19 cellular contexts compared by ENCODE assay signal in the genomic region with DNA sequence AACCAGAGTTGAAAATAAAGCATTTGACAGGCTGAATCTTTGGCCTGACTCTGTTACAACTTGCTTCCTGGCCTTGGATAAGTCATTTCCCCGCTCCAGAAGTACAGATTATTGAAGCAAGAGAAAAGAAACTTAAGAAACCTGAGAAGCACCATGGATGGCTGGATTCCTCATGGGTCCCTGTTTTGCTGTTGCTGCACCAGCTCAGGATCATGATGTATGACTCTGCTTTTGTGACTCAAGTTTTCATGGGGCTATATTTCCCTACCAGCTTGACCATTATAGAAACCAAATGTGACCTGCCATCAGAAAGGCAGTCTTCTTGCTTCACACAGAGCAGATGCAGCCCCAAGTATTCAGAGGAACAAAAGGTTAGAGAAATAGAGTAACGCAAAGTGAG.
DNase-seq lines count a peak whose midpoint lies in the region; ATAC-seq, FAIRE-seq and TF ChIP-seq lines count a peak whose summit lies in the region.
"Had no signal": no experiment of that assay in that cellular context is flagged by ENCODE, and none has a peak within 500 bp of the region (broad histone marks: within the 10 kb centered on the region; RNA-seq: fewer than 3 reads in every experiment).

No MANE protein-coding gene starts in this region.

- H3K9me3 Mint-ChIP-seq in CD4-positive, alpha-beta T cell, result no peaks in the 10 kb centered on the region
- no peaks in the 10 kb centered on the region for H3K9me3 Mint-ChIP-seq in astrocyte (ENCODE audit: unreplicated experiment)
- peaks cover 3% of the 10 kb centered on the region for H3K9me3 Mint-ChIP-seq in progenitor cell of endocrine pancreas (ENCODE audit: low read depth)
- H3K9me3 Mint-ChIP-seq: CD8-positive, alpha-beta memory T cell had no signal

- no peaks in the 10 kb centered on the region for H3K9me3 ChIP-seq in CD4-positive, alpha-beta T cell (ENCODE audit: control insufficient read depth, low read length)
- H3K9me3 ChIP-seq in astrocyte (ENCODE audit: insufficient read depth, low read depth, low read length), result no peaks in the 10 kb centered on the region
- no peaks in the 10 kb centered on the region for H3K9me3 ChIP-seq in esophagus muscularis mucosa
- H3K9me3 ChIP-seq: A549, BE2C, Caco-2 had no signal

- H3K4me2 ChIP-seq in astrocyte (ENCODE audit: low read length), result no peak overlapping the region
- H3K4me2 ChIP-seq: A549 had no signal

- H3K4me1 ChIP-seq in astrocyte (ENCODE audit: insufficient read depth, low read length) (peaks cover under 1% of the 10 kb centered on the region), esophagus muscularis mucosa (no peaks in the 10 kb centered on the region)
- H3K4me1 ChIP-seq: A549, BE2C, Caco-2 had no signal

- no peak overlapping the region for H3K4me3 ChIP-seq in astrocyte (ENCODE audit: insufficient read depth, low read depth, low read length)
- H3K4me3 ChIP-seq in esophagus muscularis mucosa, result no peak overlapping the region
- H3K4me3 ChIP-seq: A549 had no signal

- peak overlapping the region; percentile 55 for H3K27ac Mint-ChIP-seq in CD4-positive, alpha-beta T cell
- H3K27ac Mint-ChIP-seq in astrocyte (ENCODE audit: unreplicated experiment) (no peak overlapping the region), progenitor cell of endocrine pancreas (no peak overlapping the region)
- H3K27ac Mint-ChIP-seq: IgD-negative memory B cell had no signal

- H3K79me2 ChIP-seq in astrocyte (ENCODE audit: insufficient read depth, low read length), result no peaks in the 10 kb centered on the region

- TF ChIP-seq EP300 in esophagus muscularis mucosa (IDR thresholded peaks at IDR 0.05), result no peak

- no peaks in the 10 kb centered on the region for H3K36me3 Mint-ChIP-seq in CD4-positive, alpha-beta T cell (ENCODE audit: low read depth)
- H3K36me3 Mint-ChIP-seq in astrocyte (ENCODE audit: low read depth, unreplicated experiment) (no peaks in the 10 kb centered on the region), progenitor cell of endocrine pancreas (ENCODE audit: insufficient read depth) (no peaks in the 10 kb centered on the region)

- H3K27me3 Mint-ChIP-seq in CD4-positive, alpha-beta T cell, result no peaks in the 10 kb centered on the region
- H3K27me3 Mint-ChIP-seq in astrocyte (ENCODE audit: low read depth, unreplicated experiment) (peaks cover 12% of the 10 kb centered on the region), progenitor cell of endocrine pancreas (peaks cover 24% of the 10 kb centered on the region)
- H3K27me3 Mint-ChIP-seq: IgD-negative memory B cell had no signal

- TF ChIP-seq POLR2A in esophagus muscularis mucosa (IDR thresholded peaks at IDR 0.05; ENCODE audit: low read depth), result no peak

- no peak for ATAC-seq in CD4-positive, alpha-beta T cell (ENCODE audit: poor library complexity)
- no peak for ATAC-seq in HG02642 (IDR thresholded peaks at IDR 0.05; ENCODE audit: poor library complexity, unreplicated experiment)
- ATAC-seq in SK-N-SH treated with all-trans-retinoic acid at 6 μM for 48 hours, result no peak
- no peak for ATAC-seq in GM18511 (IDR thresholded peaks at IDR 0.05; ENCODE audit: unreplicated experiment)
- ATAC-seq: A549 had no signal

- POLR2A ChIA-PET in CD4-positive, alpha-beta T cell (lab: Charles Lee), result no interaction called here

- H3K4me1 Mint-ChIP-seq in CD4-positive, alpha-beta T cell (ENCODE audit: low read depth), result peaks cover 46% of the 10 kb centered on the region
- H3K4me1 Mint-ChIP-seq in astrocyte (ENCODE audit: low read depth, unreplicated experiment) (peaks cover 5% of the 10 kb centered on the region), progenitor cell of endocrine pancreas (ENCODE audit: low read depth) (no peaks in the 10 kb centered on the region)
- H3K4me1 Mint-ChIP-seq: IgD-negative memory B cell had no signal

- no peak for DNase-seq in CD4-positive, alpha-beta T cell
- peak; percentile 3 for DNase-seq in astrocyte (ENCODE audit: low read depth)
- peak; percentile 68 for DNase-seq in esophagus muscularis mucosa (ENCODE audit: extremely low spot score)
- DNase-seq in left kidney (ENCODE audit: low read depth, low spot score), result peak; percentile 33
- DNase-seq in progenitor cell of endocrine pancreas (ENCODE audit: low spot score, unreplicated experiment), result no peak
- DNase-seq: BE2C; Caco-2; CD8-positive, alpha-beta memory T cell; DND-41; GDM1; H7 had no signal

- no peak overlapping the region for H3K4me3 Mint-ChIP-seq in CD4-positive, alpha-beta T cell
- H3K4me3 Mint-ChIP-seq in astrocyte (ENCODE audit: unreplicated experiment), result no peak overlapping the region
- no peak overlapping the region for H3K4me3 Mint-ChIP-seq in progenitor cell of endocrine pancreas (ENCODE audit: low read depth)
- H3K4me3 Mint-ChIP-seq: CD8-positive, alpha-beta memory T cell had no signal

- H3K36me3 ChIP-seq in astrocyte (ENCODE audit: insufficient read depth, low read length) (no peaks in the 10 kb centered on the region), esophagus muscularis mucosa (no peaks in the 10 kb centered on the region)
- H3K36me3 ChIP-seq: BE2C had no signal

- no peak overlapping the region for H3K9ac ChIP-seq in astrocyte (ENCODE audit: low read length)

- no peaks in the 10 kb centered on the region for H3K27me3 ChIP-seq in CD4-positive, alpha-beta T cell (ENCODE audit: control insufficient read depth, insufficient read depth, low read length)
- H3K27me3 ChIP-seq in astrocyte (ENCODE audit: insufficient read depth, low read length) (no peaks in the 10 kb centered on the region), esophagus muscularis mucosa (peaks cover 0 to 8% (median 0%) of the 10 kb centered on the region in 4 donors)
- H3K27me3 ChIP-seq: BE2C had no signal

- 81% methylated on average over 2 of the region's 2 CpGs for WGBS in esophagus muscularis mucosa

- no peak overlapping the region for H3K27ac ChIP-seq in CD4-positive, alpha-beta T cell (ENCODE audit: low read depth, low read length)
- H3K27ac ChIP-seq in astrocyte (ENCODE audit: low read depth, low read length), result no peak overlapping the region
- H3K27ac ChIP-seq in esophagus muscularis mucosa (replicated peaks in 1 of 4), result no peak overlapping the region
- H3K27ac ChIP-seq: A549, C4-2B had no signal

- intact Hi-C loops in CD4-positive, alpha-beta T cell (cut with DNase I, micrococcal nuclease), result no loop called here
- intact Hi-C loops in esophagus muscularis mucosa (cut with DNase I), result no loop called here

- TF ChIP-seq CTCF in CD4-positive, alpha-beta T cell (IDR thresholded peaks at IDR 0.05), result no peak
- no peak for TF ChIP-seq CTCF in astrocyte (IDR thresholded peaks at IDR 0.05; ENCODE audit: insufficient read depth, low read depth, low read length)
- TF ChIP-seq CTCF in esophagus muscularis mucosa (IDR thresholded peaks at IDR 0.05), result no peak
- no peak for TF ChIP-seq CTCF in progenitor cell of endocrine pancreas (IDR thresholded peaks at IDR 0.05; ENCODE audit: unreplicated experiment)

- CTCF ChIA-PET in CD4-positive, alpha-beta T cell (lab: Charles Lee), result interaction anchor here (0.8 kb wide), 1 partner anchor 138 kb away, joined by 3 read pairs; no protein-coding TSS in a partner anchor

- no peak overlapping the region for H2AFZ ChIP-seq in astrocyte (ENCODE audit: low read depth, low read length)

- FAIRE-seq in astrocyte (lab: Jason Lieb, UNC), result no peak
- FAIRE-seq: A549, GM12892, GM19239 had no signal

- no peaks in the 10 kb centered on the region for H4K20me1 ChIP-seq in astrocyte (ENCODE audit: insufficient read depth, low read length)

TF ChIP-seq in SK-N-SH treated with all-trans-retinoic acid at 6 μM for 48 hours, 23 proteins besides CTCF, POLR2A, EP300 and RAD21 (continues in another document):
- no peak for TF ChIP-seq BACH2 (CRISPR knock-in tag; IDR thresholded peaks at IDR 0.05; ENCODE audit: borderline replicate concordance)
- TF ChIP-seq, protein P1, sequence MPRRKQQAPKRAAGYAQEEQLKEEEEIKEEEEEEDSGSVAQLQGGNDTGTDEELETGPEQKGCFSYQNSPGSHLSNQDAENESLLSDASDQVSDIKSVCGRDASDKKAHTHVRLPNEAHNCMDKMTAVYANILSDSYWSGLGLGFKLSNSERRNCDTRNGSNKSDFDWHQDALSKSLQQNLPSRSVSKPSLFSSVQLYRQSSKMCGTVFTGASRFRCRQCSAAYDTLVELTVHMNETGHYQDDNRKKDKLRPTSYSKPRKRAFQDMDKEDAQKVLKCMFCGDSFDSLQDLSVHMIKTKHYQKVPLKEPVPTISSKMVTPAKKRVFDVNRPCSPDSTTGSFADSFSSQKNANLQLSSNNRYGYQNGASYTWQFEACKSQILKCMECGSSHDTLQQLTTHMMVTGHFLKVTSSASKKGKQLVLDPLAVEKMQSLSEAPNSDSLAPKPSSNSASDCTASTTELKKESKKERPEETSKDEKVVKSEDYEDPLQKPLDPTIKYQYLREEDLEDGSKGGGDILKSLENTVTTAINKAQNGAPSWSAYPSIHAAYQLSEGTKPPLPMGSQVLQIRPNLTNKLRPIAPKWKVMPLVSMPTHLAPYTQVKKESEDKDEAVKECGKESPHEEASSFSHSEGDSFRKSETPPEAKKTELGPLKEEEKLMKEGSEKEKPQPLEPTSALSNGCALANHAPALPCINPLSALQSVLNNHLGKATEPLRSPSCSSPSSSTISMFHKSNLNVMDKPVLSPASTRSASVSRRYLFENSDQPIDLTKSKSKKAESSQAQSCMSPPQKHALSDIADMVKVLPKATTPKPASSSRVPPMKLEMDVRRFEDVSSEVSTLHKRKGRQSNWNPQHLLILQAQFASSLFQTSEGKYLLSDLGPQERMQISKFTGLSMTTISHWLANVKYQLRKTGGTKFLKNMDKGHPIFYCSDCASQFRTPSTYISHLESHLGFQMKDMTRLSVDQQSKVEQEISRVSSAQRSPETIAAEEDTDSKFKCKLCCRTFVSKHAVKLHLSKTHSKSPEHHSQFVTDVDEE (CRISPR knock-in tag; IDR thresholded peaks at IDR 0.05), result no peak
- TF ChIP-seq, protein P2, sequence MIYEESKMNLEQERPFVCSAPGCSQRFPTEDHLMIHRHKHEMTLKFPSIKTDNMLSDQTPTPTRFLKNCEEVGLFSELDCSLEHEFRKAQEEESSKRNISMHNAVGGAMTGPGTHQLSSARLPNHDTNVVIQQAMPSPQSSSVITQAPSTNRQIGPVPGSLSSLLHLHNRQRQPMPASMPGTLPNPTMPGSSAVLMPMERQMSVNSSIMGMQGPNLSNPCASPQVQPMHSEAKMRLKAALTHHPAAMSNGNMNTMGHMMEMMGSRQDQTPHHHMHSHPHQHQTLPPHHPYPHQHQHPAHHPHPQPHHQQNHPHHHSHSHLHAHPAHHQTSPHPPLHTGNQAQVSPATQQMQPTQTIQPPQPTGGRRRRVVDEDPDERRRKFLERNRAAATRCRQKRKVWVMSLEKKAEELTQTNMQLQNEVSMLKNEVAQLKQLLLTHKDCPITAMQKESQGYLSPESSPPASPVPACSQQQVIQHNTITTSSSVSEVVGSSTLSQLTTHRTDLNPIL (CRISPR knock-in tag; IDR thresholded peaks at IDR 0.05; ENCODE audit: low read depth), result no peak
- no peak for TF ChIP-seq TCF4 (CRISPR knock-in tag; IDR thresholded peaks at IDR 0.05; ENCODE audit: borderline replicate concordance)
- TF ChIP-seq TOX (CRISPR knock-in tag; IDR thresholded peaks at IDR 0.05; ENCODE audit: borderline replicate concordance), result no peak
- TF ChIP-seq ZFP3 (CRISPR knock-in tag; IDR thresholded peaks at IDR 0.05), result no peak

Comparison
In these comparisons a context has a peak if more than half of its experiments do, and no peak if none do; other contexts are left out.
1. DNase-seq: peak in astrocyte (single experiment), esophagus muscularis mucosa (single experiment) and left kidney (single experiment); none in CD4-positive, alpha-beta T cell (0 of 10) and progenitor cell of endocrine pancreas (single experiment).